Comparison of ENCODE assay signal across 8 cellular contexts in genomic region chr16:30065112-30065942, GRCh38. TPM values are rescaled to one million over a fixed set of nuclear protein-coding genes. Genes with fewer than 3 reads are reported as not detected.
DNase-seq lines count a peak whose midpoint lies in the region; TF ChIP-seq lines count a peak whose summit lies in the region.

TSS of gene ALDOA (plus strand) at chr16:30065760. CDS start at chr16:30066898, 1,138 bp downstream.

- no peak for TF ChIP-seq CTCF in fibroblast of the aortic adventitia (IDR thresholded peaks at IDR 0.05; ENCODE audit: insufficient read depth, low read length)
- TF ChIP-seq CTCF in neural cell (IDR thresholded peaks at IDR 0.05; ENCODE audit: poor library complexity, severe bottlenecking) = peak; percentile 30
- TF ChIP-seq CTCF in stomach (IDR thresholded peaks at IDR 0.05) = peak in 2 of 7 experiments; percentile 5 to 10

- H3K4me1 ChIP-seq in stomach = peaks cover 49 to 67% (median 60%) of the 10 kb centered on the region in 4 donors

- no peaks in the 10 kb centered on the region for H3K9me2 ChIP-seq in neural cell (ENCODE audit: insufficient read depth, low read length)

- WGBS in stomach, 5 donors = 0 to 1% (median 0%) methylated on average over 50 to 97 of the region's 97 CpGs

- H3K9ac ChIP-seq in neural cell (ENCODE audit: low read length) = peak within 1 kb of the TSS; percentile 95

- peak within 1 kb of the TSS; percentile 83 for H3K4me2 ChIP-seq in neural cell (ENCODE audit: low read length)

- TF ChIP-seq RAD21 in neural cell (conservative IDR thresholded peaks at IDR 0.05) = peak; percentile 10

- peak within 1 kb of the TSS; percentile 96 for H2AFZ ChIP-seq in neural cell (ENCODE audit: low read depth, low read length)

- H3K36me3 ChIP-seq in H7 (replicated peaks; ENCODE audit: control insufficient read depth, insufficient read depth, low read length) = peaks cover 30% of the 10 kb centered on the region
- peaks cover 60% of the 10 kb centered on the region for H3K36me3 ChIP-seq in MG63
- H3K36me3 ChIP-seq in neural cell (ENCODE audit: insufficient read depth, low read length) = no peaks in the 10 kb centered on the region
- H3K36me3 ChIP-seq in stomach = peaks cover 33 to 38% (median 36%) of the 10 kb centered on the region in 4 donors

- H3K9me3 ChIP-seq in MG63 (no peaks in the 10 kb centered on the region), neural cell (ENCODE audit: low read length) (no peaks in the 10 kb centered on the region), stomach (no peaks in the 10 kb centered on the region)

- H3K27ac ChIP-seq in neural cell (ENCODE audit: low read length) = peak within 1 kb of the TSS; percentile 94
- H3K27ac ChIP-seq in stomach = peak within 1 kb of the TSS; percentile 93 to 100 (median 98)

- H3K79me2 ChIP-seq in neural cell (replicated peaks; ENCODE audit: insufficient read depth, low read length) = peaks cover 11% of the 10 kb centered on the region

- H4K20me1 ChIP-seq in neural cell (ENCODE audit: insufficient read depth) = no peaks in the 10 kb centered on the region

- intact Hi-C loops in stomach (cut with DNase I; ENCODE audit: low total_unique reads) = no loop called here

- DNase-seq in ELF-1 (ENCODE audit: low read depth, low spot score) (peak; percentile 98), H7 (peak; percentile 99), MG63 (peak; percentile 99), SHP77 treated with DMSO at 0.1 percent for 48 hours (lab: John Stamatoyannopoulos, UW) (peak; percentile 94), fibroblast of the aortic adventitia (ENCODE audit: low read depth) (peak; percentile 98), stomach (peak; percentile 98)
- peak; percentile 98 for DNase-seq in activated effector memory CD4-positive, alpha-beta T cell treated with anti-CD3 and anti-CD28 coated beads, Interleukin-2, amount 50 U/mL, for 16 hours

- H3K27me3 ChIP-seq in H7 (ENCODE audit: control insufficient read depth, insufficient read depth, low read length) (no peaks in the 10 kb centered on the region), MG63 (no peaks in the 10 kb centered on the region), neural cell (ENCODE audit: insufficient read depth, low read depth, low read length) (no peaks in the 10 kb centered on the region), stomach (no peaks in the 10 kb centered on the region)

- TF ChIP-seq EP300 in neural cell (conservative IDR thresholded peaks at IDR 0.05; ENCODE audit: poor library complexity, severe bottlenecking) = peak; percentile 8
- peak; percentile 27 for TF ChIP-seq EP300 in stomach (IDR thresholded peaks at IDR 0.05)

- peak in 2 of 4 donors; percentile 90 to 98 for TF ChIP-seq POLR2A in stomach (IDR thresholded peaks at IDR 0.05)

- H3K4me3 ChIP-seq in H7 (ENCODE audit: insufficient read depth, low read depth, low read length) (peak within 1 kb of the TSS; percentile 99), MG63 (peak within 1 kb of the TSS; percentile 88), fibroblast of the aortic adventitia (ENCODE audit: low read depth, low read length) (peak within 1 kb of the TSS; percentile 95), neural cell (ENCODE audit: low read length) (peak within 1 kb of the TSS; percentile 97), stomach (peak within 1 kb of the TSS; percentile 75 to 96 (median 80))

- H3F3A ChIP-seq in neural cell (ENCODE audit: insufficient read depth, low read length, poor library complexity, severe bottlenecking) = no peaks in the 10 kb centered on the region

TF ChIP-seq in neural cell, 6 proteins besides CTCF, POLR2A, EP300 and RAD21:
- peak; percentile 55 for TF ChIP-seq TAF1 (IDR thresholded peaks at IDR 0.05; ENCODE audit: low read depth)
- TF ChIP-seq POLR2AphosphoS5 (IDR thresholded peaks at IDR 0.05) = peak; percentile 86
- TF ChIP-seq, protein P1, sequence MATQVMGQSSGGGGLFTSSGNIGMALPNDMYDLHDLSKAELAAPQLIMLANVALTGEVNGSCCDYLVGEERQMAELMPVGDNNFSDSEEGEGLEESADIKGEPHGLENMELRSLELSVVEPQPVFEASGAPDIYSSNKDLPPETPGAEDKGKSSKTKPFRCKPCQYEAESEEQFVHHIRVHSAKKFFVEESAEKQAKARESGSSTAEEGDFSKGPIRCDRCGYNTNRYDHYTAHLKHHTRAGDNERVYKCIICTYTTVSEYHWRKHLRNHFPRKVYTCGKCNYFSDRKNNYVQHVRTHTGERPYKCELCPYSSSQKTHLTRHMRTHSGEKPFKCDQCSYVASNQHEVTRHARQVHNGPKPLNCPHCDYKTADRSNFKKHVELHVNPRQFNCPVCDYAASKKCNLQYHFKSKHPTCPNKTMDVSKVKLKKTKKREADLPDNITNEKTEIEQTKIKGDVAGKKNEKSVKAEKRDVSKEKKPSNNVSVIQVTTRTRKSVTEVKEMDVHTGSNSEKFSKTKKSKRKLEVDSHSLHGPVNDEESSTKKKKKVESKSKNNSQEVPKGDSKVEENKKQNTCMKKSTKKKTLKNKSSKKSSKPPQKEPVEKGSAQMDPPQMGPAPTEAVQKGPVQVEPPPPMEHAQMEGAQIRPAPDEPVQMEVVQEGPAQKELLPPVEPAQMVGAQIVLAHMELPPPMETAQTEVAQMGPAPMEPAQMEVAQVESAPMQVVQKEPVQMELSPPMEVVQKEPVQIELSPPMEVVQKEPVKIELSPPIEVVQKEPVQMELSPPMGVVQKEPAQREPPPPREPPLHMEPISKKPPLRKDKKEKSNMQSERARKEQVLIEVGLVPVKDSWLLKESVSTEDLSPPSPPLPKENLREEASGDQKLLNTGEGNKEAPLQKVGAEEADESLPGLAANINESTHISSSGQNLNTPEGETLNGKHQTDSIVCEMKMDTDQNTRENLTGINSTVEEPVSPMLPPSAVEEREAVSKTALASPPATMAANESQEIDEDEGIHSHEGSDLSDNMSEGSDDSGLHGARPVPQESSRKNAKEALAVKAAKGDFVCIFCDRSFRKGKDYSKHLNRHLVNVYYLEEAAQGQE (IDR thresholded peaks at IDR 0.05; ENCODE audit: borderline replicate concordance) = peak; percentile 79
- no peak for TF ChIP-seq EZH2 (IDR thresholded peaks at IDR 0.05; ENCODE audit: borderline replicate concordance, insufficient read depth, low read length, poor library complexity, severe bottlenecking)
- peak; percentile 81 for TF ChIP-seq MXI1 (conservative IDR thresholded peaks at IDR 0.05; ENCODE audit: poor library complexity, severe bottlenecking)
- peak; percentile 38 for TF ChIP-seq SMC3 (conservative IDR thresholded peaks at IDR 0.05; ENCODE audit: poor library complexity)
TF ChIP-seq in neural cell: peak in this region for 5.

RNA-seq across cellular contexts. Expression of gene ALDOA, which starts in this region (rescaled TPM):
- 1,524 and 1,553 TPM in 2 replicates for total RNA-seq in H7 (2014; rRNA removed; shearing (Covaris generic))
- total RNA-seq in MG63 (2014; rRNA removed; shearing (Covaris generic); ENCODE audit: low replicate concordance) = 911 and 1,101 TPM in 2 replicates
- total RNA-seq in fibroblast of the aortic adventitia (ENCODE audit: low replicate concordance) (522 and 792 TPM in 2 replicates), stomach (1,000 to 10,000 TPM in 1 of 5 donors, 100 to 1,000 TPM in 4; 180 to 2,515 (median 698) TPM)
- polyA plus RNA-seq in neural cell (59.3 and 71.3 TPM in 2 replicates), stomach (1,000 to 10,000 TPM in 1 of 3 donors, 100 to 1,000 TPM in 2; 740 to 1,310 (median 887) TPM)
- 51.3 and 54.3 TPM in 2 replicates for polyA minus RNA-seq in neural cell

Comparison
In these comparisons a context has a peak if more than half of its experiments do, and no peak if none do; other contexts are left out.
1. Peak in every context shown above with its lines: DNase-seq, H3K4me3 ChIP-seq and H3K27ac ChIP-seq.
2. RNA of gene ALDOA (polyA plus RNA-seq): 740 to 1,310 TPM in stomach; 59.3 to 71.3 TPM in neural cell; every median in the first group is over 10 times any median in the second.